In genomic region chr7:11638026-11638774, GRCh38 we compare ENCODE assay signal across 1 cellular context.
TF ChIP-seq lines count a peak whose summit lies in the region.

No MANE protein-coding gene starts in this region.

TF ChIP-seq in GM23338, 12 proteins besides CTCF, POLR2A, EP300 and RAD21:
- no peak for TF ChIP-seq ZNF462 (CRISPR knock-in tag; IDR thresholded peaks at IDR 0.05)
- TF ChIP-seq CREB1 (CRISPR knock-in tag; IDR thresholded peaks at IDR 0.05; ENCODE audit: low read depth) = no peak
- TF ChIP-seq ZNF114 (CRISPR knock-in tag; IDR thresholded peaks at IDR 0.05) = no peak
- no peak for TF ChIP-seq ZNF331 (CRISPR knock-in tag; IDR thresholded peaks at IDR 0.05; ENCODE audit: low read depth)
- TF ChIP-seq STAT1 (IDR thresholded peaks at IDR 0.05; ENCODE audit: unreplicated experiment) = no peak
- no peak for TF ChIP-seq EZH2phosphoT487 (IDR thresholded peaks at IDR 0.05; ENCODE audit: unreplicated experiment)
- TF ChIP-seq REST (IDR thresholded peaks at IDR 0.05; ENCODE audit: unreplicated experiment) = no peak
- no peak for TF ChIP-seq NANOG (IDR thresholded peaks at IDR 0.05; ENCODE audit: borderline replicate concordance)
- no peak for TF ChIP-seq ETS1 (IDR thresholded peaks at IDR 0.05)
